In the genomic region with DNA sequence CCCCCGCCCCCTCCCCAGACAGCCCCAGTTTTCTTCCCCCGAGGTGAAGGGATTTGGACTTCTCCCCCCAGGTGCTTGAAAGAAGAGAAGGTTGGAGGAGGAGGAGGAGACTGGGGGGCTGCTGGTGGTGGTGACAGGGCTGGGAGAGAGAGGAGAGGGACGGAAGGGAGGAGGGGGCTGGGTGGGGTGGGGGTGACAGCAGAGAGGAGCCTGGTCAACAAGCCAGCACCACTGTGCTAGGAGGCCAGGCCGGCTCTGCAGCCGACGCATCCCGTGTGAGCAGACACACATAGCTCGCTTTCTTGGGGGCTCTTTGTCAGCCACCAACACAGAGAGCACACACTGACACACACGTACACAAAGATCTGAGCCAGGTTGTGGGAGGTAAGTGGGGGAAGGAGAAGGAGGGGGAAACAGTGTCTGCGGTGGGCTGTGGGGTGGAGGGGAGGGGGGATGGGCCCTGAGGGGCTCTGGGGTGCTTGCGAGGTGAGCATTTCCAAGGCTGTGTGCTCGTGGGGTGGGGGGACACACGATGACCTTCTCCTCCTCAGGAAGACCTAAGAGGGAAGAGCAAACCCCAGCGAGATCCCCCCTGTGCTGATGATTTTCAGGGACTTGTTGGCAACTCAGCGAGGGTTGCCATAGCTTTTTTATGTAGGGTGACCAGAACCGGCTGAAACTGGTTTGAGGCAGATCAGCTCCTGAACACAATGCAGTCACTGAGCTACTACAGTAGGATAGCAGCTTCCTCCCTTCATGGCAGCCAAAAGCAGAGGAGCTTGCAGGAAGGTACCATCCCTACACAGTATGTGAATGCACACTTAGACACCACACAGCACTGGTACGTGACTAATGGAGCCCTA, we compare ENCODE assay signal across 7 cellular contexts. TPM values are rescaled to one million over a fixed set of nuclear protein-coding genes. Genes with fewer than 3 reads are reported as not detected.
DNase-seq lines count a peak whose midpoint lies in the region; ATAC-seq and TF ChIP-seq lines count a peak whose summit lies in the region.

TSS of gene ZNF532 (plus strand) at position 732 of the 863 bp plus-strand sequence. CDS start 53,411 bp downstream, outside the sequence.

- peaks cover 4% of the 10 kb centered on the region for H3K36me3 Mint-ChIP-seq in activated naive CD8-positive, alpha-beta T cell treated with anti-CD3 and anti-CD28 coated beads for 36 hours
- peaks cover 16% of the 10 kb centered on the region for H3K36me3 Mint-ChIP-seq in glutamatergic neuron (ENCODE audit: unreplicated experiment)

- H3K4me1 Mint-ChIP-seq in activated naive CD8-positive, alpha-beta T cell treated with anti-CD3 and anti-CD28 coated beads for 36 hours = peaks cover 4% of the 10 kb centered on the region
- H3K4me1 Mint-ChIP-seq in glutamatergic neuron (ENCODE audit: low read depth, unreplicated experiment) = peaks cover 63% of the 10 kb centered on the region

- H2AFZ ChIP-seq in neuron (ENCODE audit: low read depth, low read length) = no peak within 1 kb of the TSS

- DNase-seq in GM06990 (ENCODE audit: extremely low read depth, insufficient read length) (no peak), NCI-H2029 treated with DMSO at 0.1 percent for 48 hours (lab: John Stamatoyannopoulos, UW) (peak; percentile 66), glutamatergic neuron (peak; percentile 71)
- no peak for DNase-seq in activated naive CD8-positive, alpha-beta T cell treated with anti-CD3 and anti-CD28 coated beads for 36 hours

- TF ChIP-seq CTCF in GM06990 (IDR thresholded peaks at IDR 0.05; ENCODE audit: insufficient read depth, low read length, poor library complexity, severe bottlenecking) (no peak), glutamatergic neuron (IDR thresholded peaks at IDR 0.05; ENCODE audit: partially characterized antibody, unreplicated experiment) (no peak)

- no peak within 1 kb of the TSS for H3K27ac Mint-ChIP-seq in activated naive CD8-positive, alpha-beta T cell treated with anti-CD3 and anti-CD28 coated beads for 36 hours
- H3K27ac Mint-ChIP-seq in glutamatergic neuron (ENCODE audit: unreplicated experiment) = peak within 1 kb of the TSS; percentile 99

- H3K27me3 Mint-ChIP-seq in activated naive CD8-positive, alpha-beta T cell treated with anti-CD3 and anti-CD28 coated beads for 36 hours = peaks cover 81% of the 10 kb centered on the region
- H3K27me3 Mint-ChIP-seq in glutamatergic neuron (ENCODE audit: unreplicated experiment) = peaks cover 14% of the 10 kb centered on the region

- H3K9me3 Mint-ChIP-seq in activated naive CD8-positive, alpha-beta T cell treated with anti-CD3 and anti-CD28 coated beads for 36 hours = no peaks in the 10 kb centered on the region
- peaks cover 18% of the 10 kb centered on the region for H3K9me3 Mint-ChIP-seq in glutamatergic neuron (ENCODE audit: unreplicated experiment)

- H3K4me3 Mint-ChIP-seq in activated naive CD8-positive, alpha-beta T cell treated with anti-CD3 and anti-CD28 coated beads for 36 hours = peak within 1 kb of the TSS; percentile 35
- H3K4me3 Mint-ChIP-seq in glutamatergic neuron (ENCODE audit: unreplicated experiment) = peak within 1 kb of the TSS; percentile 99

- H3K27me3 ChIP-seq in GM06990 (replicated peaks; ENCODE audit: control insufficient read depth, insufficient read depth, low read length) (no peaks in the 10 kb centered on the region; the same call in 1 of the 2 replicates), neuron (ENCODE audit: insufficient read depth, low read length) (no peaks in the 10 kb centered on the region)

- H3K9me3 ChIP-seq in neuron (ENCODE audit: low read length) = peaks cover 21% of the 10 kb centered on the region

- no peak for ATAC-seq in GM21447 (IDR thresholded peaks at IDR 0.05; ENCODE audit: unreplicated experiment)
- no peak for ATAC-seq in GM21515 (IDR thresholded peaks at IDR 0.05; ENCODE audit: unreplicated experiment)

- no peaks in the 10 kb centered on the region for H3K36me3 ChIP-seq in GM06990 (ENCODE audit: control insufficient read depth, insufficient read depth, low read length)
- H3K36me3 ChIP-seq in neuron (ENCODE audit: insufficient read depth, low read length) = peaks cover 41% of the 10 kb centered on the region

- H3K4me3 ChIP-seq in GM06990 (replicated peaks; ENCODE audit: low read depth, low read length) = peak within 1 kb of the TSS; percentile 15; the same call in 1 of the 2 replicates
- peak within 1 kb of the TSS; percentile 52 for H3K4me3 ChIP-seq in neuron (ENCODE audit: low read length)

- peaks cover 55% of the 10 kb centered on the region for H3K4me1 ChIP-seq in neuron (ENCODE audit: insufficient read depth, low read length)

RNA-seq across cellular contexts. Expression of gene ZNF532, which starts in this region (rescaled TPM):
- 1 to 10 TPM; 1.2 to 1.5 TPM for total RNA-seq in activated naive CD8-positive, alpha-beta T cell treated with anti-CD3 and anti-CD28 coated beads for 36 hours
- 217 TPM for total RNA-seq in glutamatergic neuron (ENCODE audit: unreplicated experiment)

Comparison
In these comparisons a context has a peak if more than half of its experiments do, and no peak if none do; other contexts are left out.
1. RNA of gene ZNF532 (total RNA-seq): 217 TPM in glutamatergic neuron (single experiment); 1.2 to 1.5 TPM in activated naive CD8-positive, alpha-beta T cell treated with anti-CD3 and anti-CD28 coated beads for 36 hours; every median in the first group is over 10 times any median in the second.
2. DNase-seq: peak in NCI-H2029 treated with DMSO at 0.1 percent for 48 hours (single experiment) and glutamatergic neuron (single experiment); none in GM06990 (single experiment) and activated naive CD8-positive, alpha-beta T cell treated with anti-CD3 and anti-CD28 coated beads for 36 hours (single experiment).